Comparison of ENCODE assay signal across 8 cellular contexts in genomic region chr11:12287009-12287373, GRCh38.
A peak's percentile ranks its signal among the peaks of the same experiment; 100 is the strongest.
DNase-seq lines count a peak whose midpoint lies in the region; ATAC-seq and TF ChIP-seq lines count a peak whose summit lies in the region.

No MANE protein-coding gene starts in this region.

- H3K36me3 ChIP-seq in right atrium auricular region = no peaks in the 10 kb centered on the region

- TF ChIP-seq CTCF in GM10248 (IDR thresholded peaks at IDR 0.05; ENCODE audit: control extremely low read depth, extremely low read depth, low read depth, missing control alignments) = no peak
- no peak for TF ChIP-seq CTCF in right atrium auricular region (IDR thresholded peaks at IDR 0.05)

- ATAC-seq in GM18858 (IDR thresholded peaks at IDR 0.05; ENCODE audit: unreplicated experiment) (no peak), HG02870 (IDR thresholded peaks at IDR 0.05; ENCODE audit: unreplicated experiment) (no peak)

- CTCF ChIA-PET in GM10248 (lab: Yijun Ruan, JAX) = interaction anchor here (1.2 to 20.1 kb wide), 4 partner anchors 15 to 601 kb away, joined by 3 to 578 read pairs (median 8); no protein-coding TSS in a partner anchor

- H3K27me3 ChIP-seq in right atrium auricular region = no peaks in the 10 kb centered on the region

- H3K4me3 ChIP-seq in right atrium auricular region (no peak overlapping the region), skin epidermis (no peak overlapping the region)

- peaks cover 0 to 34% of the 10 kb centered on the region in 2 donors for H3K4me1 ChIP-seq in right atrium auricular region

- H3K27ac ChIP-seq in right atrium auricular region (peak overlapping the region; percentile 64 to 68), skin epidermis (peak overlapping the region in 19 of 21 experiments; percentile 40 to 91 (median 72))

- DNase-seq in GM10248 (ENCODE audit: extremely low spot score) = peak; percentile 3
- peak; percentile 97 for DNase-seq in amniotic epithelial cell (ENCODE audit: low read depth)
- peak; percentile 65 for DNase-seq in right atrium auricular region (ENCODE audit: low spot score)
- no peak for DNase-seq in stimulated activated CD4-positive, alpha-beta T cell treated with anti-CD3 and anti-CD28 coated beads, Interleukin-1b, Interleukin-23, amount 100 ng/mL, for 48 hours
- DNase-seq in stimulated activated naive CD4-positive, alpha-beta T cell (lab: John Stamatoyannopoulos, UW) = no peak

- POLR2A ChIA-PET in GM10248 (lab: Yijun Ruan, JAX) = no interaction called here

- no peaks in the 10 kb centered on the region for H3K9me3 ChIP-seq in right atrium auricular region

Comparison
In these comparisons a context has a peak if more than half of its experiments do, and no peak if none do; other contexts are left out.
1. DNase-seq: peak in GM10248 (single experiment), amniotic epithelial cell (single experiment) and right atrium auricular region (single experiment); none in stimulated activated CD4-positive, alpha-beta T cell treated with anti-CD3 and anti-CD28 coated beads, Interleukin-1b, Interleukin-23, amount 100 ng/mL, for 48 hours (single experiment) and stimulated activated naive CD4-positive, alpha-beta T cell (0 of 6).